1 cellular context compared by ENCODE assay signal in the genomic region with DNA sequence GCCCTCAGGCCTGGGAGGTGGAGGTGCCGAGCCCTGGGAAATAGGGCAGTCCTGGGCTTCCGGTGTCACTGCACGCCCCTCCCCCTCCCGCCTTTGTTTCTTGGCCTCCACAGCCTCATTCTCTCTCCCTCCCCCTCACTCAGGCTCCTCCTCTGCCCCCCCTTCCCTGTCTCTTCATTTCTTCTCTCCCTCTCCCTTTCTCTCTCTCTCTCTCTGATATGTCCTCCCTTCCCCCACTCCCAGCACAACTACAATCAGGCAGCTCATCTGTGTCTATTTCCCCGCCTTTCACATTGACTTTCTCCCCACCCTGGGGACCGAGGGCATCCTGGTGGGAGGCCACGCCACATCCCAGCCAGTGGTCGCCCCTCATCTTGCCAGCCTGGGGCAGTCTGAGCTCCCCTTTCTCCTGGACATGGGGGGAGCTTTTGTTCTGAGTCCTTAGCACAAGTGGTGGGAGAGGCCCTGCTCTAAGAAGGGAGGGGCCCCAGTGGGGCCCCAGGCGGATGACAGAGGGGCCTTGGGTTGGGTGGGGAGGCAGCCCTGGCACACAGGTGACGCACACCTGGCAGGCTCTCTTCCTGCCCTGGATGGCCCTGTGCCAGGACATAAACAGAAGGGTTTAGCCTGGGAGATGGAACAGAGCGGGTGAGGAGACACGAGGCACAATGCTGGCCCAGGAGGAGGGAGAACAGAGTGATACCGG.
TF ChIP-seq lines count a peak whose summit lies in the region.

No MANE protein-coding gene starts in this region.

TF ChIP-seq in H1, 55 proteins besides CTCF, POLR2A, EP300 and RAD21 (continued from another document):
- TF ChIP-seq JUN (IDR thresholded peaks at IDR 0.05; ENCODE audit: low read depth, low read length) (no peak), BACH1 (IDR thresholded peaks at IDR 0.05; ENCODE audit: low read length) (no peak), USF2 (IDR thresholded peaks at IDR 0.05; ENCODE audit: low read length) (no peak), HDAC2 (IDR thresholded peaks at IDR 0.05; ENCODE audit: borderline replicate concordance in 1 of 2, low read depth in 2 of 2, low read length in 2 of 2) (no peak), RFX5 (IDR thresholded peaks at IDR 0.05; ENCODE audit: borderline replicate concordance, low read depth, low read length) (no peak), SRF (IDR thresholded peaks at IDR 0.05; ENCODE audit: low read depth, low read length) (no peak), CTBP2 (IDR thresholded peaks at IDR 0.05; ENCODE audit: borderline replicate concordance, insufficient read depth, insufficient read length, low read length) (no peak), RBBP5 (IDR thresholded peaks at IDR 0.05; ENCODE audit: borderline replicate concordance, low read depth, low read length) (peak; percentile 60; the same call in 1 of the 2 replicates), ASH2L (IDR thresholded peaks at IDR 0.05; ENCODE audit: low read length) (peak; percentile 70), CBX8 (IDR thresholded peaks at IDR 0.05; ENCODE audit: borderline replicate concordance, low read depth, low read length) (no peak), CHD2 (IDR thresholded peaks at IDR 0.05; ENCODE audit: low read length) (peak; percentile 36; the same call in 1 of the 2 replicates), TEAD4 (IDR thresholded peaks at IDR 0.05; ENCODE audit: low read depth, low read length) (no peak), EGR1 (IDR thresholded peaks at IDR 0.05; ENCODE audit: borderline replicate concordance, low read depth, low read length) (no peak), KDM5A (IDR thresholded peaks at IDR 0.05; ENCODE audit: low read length) (no peak), BRCA1 (IDR thresholded peaks at IDR 0.05; ENCODE audit: low read depth, low read length) (no peak), EZH2 (IDR thresholded peaks at IDR 0.05; ENCODE audit: low read depth, low read length, severe bottlenecking) (no peak), FOSL1 (IDR thresholded peaks at IDR 0.05; ENCODE audit: insufficient read depth, low read depth, low read length) (no peak), GABPA (IDR thresholded peaks at IDR 0.05; ENCODE audit: borderline replicate concordance, insufficient read depth, low read length) (no peak), KDM4A (IDR thresholded peaks at IDR 0.05; ENCODE audit: low read depth, low read length, severe bottlenecking) (no peak), TAF7 (optimal IDR thresholded peaks at IDR 0.05; ENCODE audit: borderline replicate concordance, low read depth, low read length) (no peak), SIX5 (IDR thresholded peaks at IDR 0.05; ENCODE audit: low read depth, low read length) (no peak)
- TF ChIP-seq, protein P1, sequence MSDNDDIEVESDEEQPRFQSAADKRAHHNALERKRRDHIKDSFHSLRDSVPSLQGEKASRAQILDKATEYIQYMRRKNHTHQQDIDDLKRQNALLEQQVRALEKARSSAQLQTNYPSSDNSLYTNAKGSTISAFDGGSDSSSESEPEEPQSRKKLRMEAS (IDR thresholded peaks at IDR 0.05) = 0 out of 2 replicates have a peak, but pooled peaks have one; percentile 27
- TF ChIP-seq, protein P2, sequence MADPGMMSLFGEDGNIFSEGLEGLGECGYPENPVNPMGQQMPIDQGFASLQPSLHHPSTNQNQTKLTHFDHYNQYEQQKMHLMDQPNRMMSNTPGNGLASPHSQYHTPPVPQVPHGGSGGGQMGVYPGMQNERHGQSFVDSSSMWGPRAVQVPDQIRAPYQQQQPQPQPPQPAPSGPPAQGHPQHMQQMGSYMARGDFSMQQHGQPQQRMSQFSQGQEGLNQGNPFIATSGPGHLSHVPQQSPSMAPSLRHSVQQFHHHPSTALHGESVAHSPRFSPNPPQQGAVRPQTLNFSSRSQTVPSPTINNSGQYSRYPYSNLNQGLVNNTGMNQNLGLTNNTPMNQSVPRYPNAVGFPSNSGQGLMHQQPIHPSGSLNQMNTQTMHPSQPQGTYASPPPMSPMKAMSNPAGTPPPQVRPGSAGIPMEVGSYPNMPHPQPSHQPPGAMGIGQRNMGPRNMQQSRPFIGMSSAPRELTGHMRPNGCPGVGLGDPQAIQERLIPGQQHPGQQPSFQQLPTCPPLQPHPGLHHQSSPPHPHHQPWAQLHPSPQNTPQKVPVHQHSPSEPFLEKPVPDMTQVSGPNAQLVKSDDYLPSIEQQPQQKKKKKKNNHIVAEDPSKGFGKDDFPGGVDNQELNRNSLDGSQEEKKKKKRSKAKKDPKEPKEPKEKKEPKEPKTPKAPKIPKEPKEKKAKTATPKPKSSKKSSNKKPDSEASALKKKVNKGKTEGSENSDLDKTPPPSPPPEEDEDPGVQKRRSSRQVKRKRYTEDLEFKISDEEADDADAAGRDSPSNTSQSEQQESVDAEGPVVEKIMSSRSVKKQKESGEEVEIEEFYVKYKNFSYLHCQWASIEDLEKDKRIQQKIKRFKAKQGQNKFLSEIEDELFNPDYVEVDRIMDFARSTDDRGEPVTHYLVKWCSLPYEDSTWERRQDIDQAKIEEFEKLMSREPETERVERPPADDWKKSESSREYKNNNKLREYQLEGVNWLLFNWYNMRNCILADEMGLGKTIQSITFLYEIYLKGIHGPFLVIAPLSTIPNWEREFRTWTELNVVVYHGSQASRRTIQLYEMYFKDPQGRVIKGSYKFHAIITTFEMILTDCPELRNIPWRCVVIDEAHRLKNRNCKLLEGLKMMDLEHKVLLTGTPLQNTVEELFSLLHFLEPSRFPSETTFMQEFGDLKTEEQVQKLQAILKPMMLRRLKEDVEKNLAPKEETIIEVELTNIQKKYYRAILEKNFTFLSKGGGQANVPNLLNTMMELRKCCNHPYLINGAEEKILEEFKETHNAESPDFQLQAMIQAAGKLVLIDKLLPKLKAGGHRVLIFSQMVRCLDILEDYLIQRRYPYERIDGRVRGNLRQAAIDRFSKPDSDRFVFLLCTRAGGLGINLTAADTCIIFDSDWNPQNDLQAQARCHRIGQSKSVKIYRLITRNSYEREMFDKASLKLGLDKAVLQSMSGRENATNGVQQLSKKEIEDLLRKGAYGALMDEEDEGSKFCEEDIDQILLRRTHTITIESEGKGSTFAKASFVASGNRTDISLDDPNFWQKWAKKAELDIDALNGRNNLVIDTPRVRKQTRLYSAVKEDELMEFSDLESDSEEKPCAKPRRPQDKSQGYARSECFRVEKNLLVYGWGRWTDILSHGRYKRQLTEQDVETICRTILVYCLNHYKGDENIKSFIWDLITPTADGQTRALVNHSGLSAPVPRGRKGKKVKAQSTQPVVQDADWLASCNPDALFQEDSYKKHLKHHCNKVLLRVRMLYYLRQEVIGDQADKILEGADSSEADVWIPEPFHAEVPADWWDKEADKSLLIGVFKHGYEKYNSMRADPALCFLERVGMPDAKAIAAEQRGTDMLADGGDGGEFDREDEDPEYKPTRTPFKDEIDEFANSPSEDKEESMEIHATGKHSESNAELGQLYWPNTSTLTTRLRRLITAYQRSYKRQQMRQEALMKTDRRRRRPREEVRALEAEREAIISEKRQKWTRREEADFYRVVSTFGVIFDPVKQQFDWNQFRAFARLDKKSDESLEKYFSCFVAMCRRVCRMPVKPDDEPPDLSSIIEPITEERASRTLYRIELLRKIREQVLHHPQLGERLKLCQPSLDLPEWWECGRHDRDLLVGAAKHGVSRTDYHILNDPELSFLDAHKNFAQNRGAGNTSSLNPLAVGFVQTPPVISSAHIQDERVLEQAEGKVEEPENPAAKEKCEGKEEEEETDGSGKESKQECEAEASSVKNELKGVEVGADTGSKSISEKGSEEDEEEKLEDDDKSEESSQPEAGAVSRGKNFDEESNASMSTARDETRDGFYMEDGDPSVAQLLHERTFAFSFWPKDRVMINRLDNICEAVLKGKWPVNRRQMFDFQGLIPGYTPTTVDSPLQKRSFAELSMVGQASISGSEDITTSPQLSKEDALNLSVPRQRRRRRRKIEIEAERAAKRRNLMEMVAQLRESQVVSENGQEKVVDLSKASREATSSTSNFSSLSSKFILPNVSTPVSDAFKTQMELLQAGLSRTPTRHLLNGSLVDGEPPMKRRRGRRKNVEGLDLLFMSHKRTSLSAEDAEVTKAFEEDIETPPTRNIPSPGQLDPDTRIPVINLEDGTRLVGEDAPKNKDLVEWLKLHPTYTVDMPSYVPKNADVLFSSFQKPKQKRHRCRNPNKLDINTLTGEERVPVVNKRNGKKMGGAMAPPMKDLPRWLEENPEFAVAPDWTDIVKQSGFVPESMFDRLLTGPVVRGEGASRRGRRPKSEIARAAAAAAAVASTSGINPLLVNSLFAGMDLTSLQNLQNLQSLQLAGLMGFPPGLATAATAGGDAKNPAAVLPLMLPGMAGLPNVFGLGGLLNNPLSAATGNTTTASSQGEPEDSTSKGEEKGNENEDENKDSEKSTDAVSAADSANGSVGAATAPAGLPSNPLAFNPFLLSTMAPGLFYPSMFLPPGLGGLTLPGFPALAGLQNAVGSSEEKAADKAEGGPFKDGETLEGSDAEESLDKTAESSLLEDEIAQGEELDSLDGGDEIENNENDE (IDR thresholded peaks at IDR 0.05; ENCODE audit: insufficient replicate concordance, low read length) = no peak
- TF ChIP-seq, protein P3, sequence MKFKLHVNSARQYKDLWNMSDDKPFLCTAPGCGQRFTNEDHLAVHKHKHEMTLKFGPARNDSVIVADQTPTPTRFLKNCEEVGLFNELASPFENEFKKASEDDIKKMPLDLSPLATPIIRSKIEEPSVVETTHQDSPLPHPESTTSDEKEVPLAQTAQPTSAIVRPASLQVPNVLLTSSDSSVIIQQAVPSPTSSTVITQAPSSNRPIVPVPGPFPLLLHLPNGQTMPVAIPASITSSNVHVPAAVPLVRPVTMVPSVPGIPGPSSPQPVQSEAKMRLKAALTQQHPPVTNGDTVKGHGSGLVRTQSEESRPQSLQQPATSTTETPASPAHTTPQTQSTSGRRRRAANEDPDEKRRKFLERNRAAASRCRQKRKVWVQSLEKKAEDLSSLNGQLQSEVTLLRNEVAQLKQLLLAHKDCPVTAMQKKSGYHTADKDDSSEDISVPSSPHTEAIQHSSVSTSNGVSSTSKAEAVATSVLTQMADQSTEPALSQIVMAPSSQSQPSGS (IDR thresholded peaks at IDR 0.05; ENCODE audit: low read length) = no peak
TF ChIP-seq in H1: peak in this region for 6.
